ENCODE assay signal across 8 cellular contexts in the genomic region with DNA sequence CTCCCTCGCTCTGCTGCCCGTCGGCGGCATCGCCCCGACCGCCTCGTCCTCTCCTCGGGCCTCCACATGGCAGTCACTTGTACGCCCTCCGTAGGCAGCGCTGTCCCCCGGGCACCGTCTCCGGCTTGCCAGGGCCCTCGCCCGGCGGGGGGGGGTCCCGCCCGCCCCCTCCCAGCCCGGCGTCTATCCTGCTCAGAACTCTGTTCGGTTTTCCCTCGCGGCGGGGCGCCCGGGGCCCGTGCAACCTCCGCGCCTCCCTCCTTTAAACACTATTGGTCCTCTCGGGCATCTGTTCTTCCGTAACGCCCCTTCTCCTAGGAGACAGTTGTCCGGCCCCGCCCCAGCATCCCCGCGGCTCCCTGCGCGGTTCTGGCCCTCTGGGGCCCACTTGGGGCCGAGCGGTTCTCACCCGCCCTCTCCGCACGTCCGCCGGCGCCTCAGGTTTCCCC. TPM values are rescaled to one million over a fixed set of nuclear protein-coding genes. Genes with fewer than 3 reads are reported as not detected.
DNase-seq lines count a peak whose midpoint lies in the region; ATAC-seq and TF ChIP-seq lines count a peak whose summit lies in the region.

No MANE protein-coding gene starts in this region.

- H2AFZ ChIP-seq in osteoblast (ENCODE audit: low read length), result peak overlapping the region; percentile 85

- H3K79me2 ChIP-seq in osteoblast (ENCODE audit: insufficient read depth, low read length), result peaks cover 15% of the 10 kb centered on the region

- peaks cover 21% of the 10 kb centered on the region for H3K36me3 ChIP-seq in osteoblast (ENCODE audit: insufficient read depth, low read length)
- H3K36me3 ChIP-seq in thoracic aorta, result peaks cover 12% of the 10 kb centered on the region

- TF ChIP-seq CTCF in osteoblast (IDR thresholded peaks at IDR 0.05; ENCODE audit: extremely low read depth, low read depth, low read length), result no peak
- no peak for TF ChIP-seq CTCF in thoracic aorta (IDR thresholded peaks at IDR 0.05)

- in situ Hi-C loops in SK-MEL-5 (cut with HindIII; ENCODE audit: low pct_unique_long_range_greater_than_20kb, low sequenced_read_pairs), result no loop called here

- H3K27me3 ChIP-seq in osteoblast (ENCODE audit: insufficient read depth, low read length) (no peaks in the 10 kb centered on the region), thoracic aorta (replicated peaks; ENCODE audit: insufficient read depth) (no peaks in the 10 kb centered on the region)

- no peaks in the 10 kb centered on the region for H4K20me1 ChIP-seq in osteoblast (ENCODE audit: insufficient read depth, low read length)

- H3K27ac ChIP-seq in osteoblast (ENCODE audit: low read depth, low read length) (peak overlapping the region; percentile 74), thoracic aorta (peak overlapping the region; percentile 88 to 89)

- H3K4me2 ChIP-seq in osteoblast (ENCODE audit: insufficient read depth, low read length), result peak overlapping the region; percentile 95

- peaks cover 6% of the 10 kb centered on the region for H3K4me1 ChIP-seq in osteoblast (ENCODE audit: insufficient read depth, low read length)
- peaks cover 7 to 8% of the 10 kb centered on the region in 2 donors for H3K4me1 ChIP-seq in thoracic aorta (ENCODE audit: control insufficient read depth in 1 of 2, low read depth in 2 of 2)

- peak; percentile 84 for DNase-seq in EH (ENCODE audit: low read depth)
- DNase-seq in H4 (ENCODE audit: low spot score), result peak; percentile 68
- DNase-seq in LoVo (ENCODE audit: low spot score), result peak; percentile 59
- DNase-seq in SK-MEL-5 (ENCODE audit: low read depth, low spot score), result peak; percentile 73
- peak; percentile 74 for DNase-seq in activated naive CD4-positive, alpha-beta T cell treated with Interleukin-2 at 50 U/mL for 16 hours
- DNase-seq in globus pallidus (ENCODE audit: low spot score), result peak; percentile 55
- DNase-seq in osteoblast (ENCODE audit: insufficient read length, low spot score, missing footprints), result peak; percentile 98
- no peak for DNase-seq in thoracic aorta (ENCODE audit: low spot score)

- H3K9me3 ChIP-seq in osteoblast (ENCODE audit: low read depth, low read length) (no peaks in the 10 kb centered on the region), thoracic aorta (no peaks in the 10 kb centered on the region)

- H3K4me3 ChIP-seq in osteoblast (ENCODE audit: insufficient read depth, low read length) (peak overlapping the region; percentile 90), thoracic aorta (peak overlapping the region; percentile 95)

- peak; percentile 44 for ATAC-seq in thoracic aorta (ENCODE audit: insufficient number of reproducible peaks, low FRiP score, low read depth)

RNA-seq across cellular contexts. Expression of a gene that starts 0.8 kb away (rescaled TPM):
- total RNA-seq in H4 (2014; rRNA removed; shearing (Covaris generic)), result 28.6 and 30.2 TPM in 2 replicates
- total RNA-seq in SK-MEL-5 (2014; rRNA removed; shearing (Covaris generic)), result 33.1 and 37.7 TPM in 2 replicates
- 28.5 and 41.5 TPM in 2 replicates for polyA plus RNA-seq in SK-MEL-5 (2015; cell fraction: cytosol; rRNA removed)
- polyA plus RNA-seq in SK-MEL-5 (2015; cell fraction: nucleus; rRNA removed), result 183 and 237 TPM in 2 replicates
- total RNA-seq in osteoblast (25.9 and 26.4 TPM in 2 replicates), thoracic aorta (10 to 100 TPM; 22.5 to 36.5 TPM)

RNA-seq across cellular contexts. Expression of a gene that starts 36.0 kb away (rescaled TPM):
- 19.0 and 20.8 TPM in 2 replicates for total RNA-seq in H4 (2014; rRNA removed; shearing (Covaris generic))
- total RNA-seq in SK-MEL-5 (2014; rRNA removed; shearing (Covaris generic)), result 31.8 and 38.5 TPM in 2 replicates
- 83.7 and 101 TPM in 2 replicates for polyA plus RNA-seq in SK-MEL-5 (2015; cell fraction: cytosol; rRNA removed)
- polyA plus RNA-seq in SK-MEL-5 (2015; cell fraction: nucleus; rRNA removed), result 30.4 and 40.4 TPM in 2 replicates
- total RNA-seq in osteoblast, result 186 and 195 TPM in 2 replicates
- 100 to 1,000 TPM in 1 of 2 donors, 10 to 100 TPM in 1; 51.8 to 120 TPM for total RNA-seq in thoracic aorta

RNA-seq across cellular contexts. Expression of a gene that starts 47.9 kb away (rescaled TPM):
- total RNA-seq in H4 (2014; rRNA removed; shearing (Covaris generic)), result 30.3 and 35.5 TPM in 2 replicates
- 42.2 and 43.3 TPM in 2 replicates for total RNA-seq in SK-MEL-5 (2014; rRNA removed; shearing (Covaris generic))
- 31.2 and 40.8 TPM in 2 replicates for polyA plus RNA-seq in SK-MEL-5 (2015; cell fraction: cytosol; rRNA removed)
- polyA plus RNA-seq in SK-MEL-5 (2015; cell fraction: nucleus; rRNA removed), result 21.8 and 23.2 TPM in 2 replicates
- total RNA-seq in osteoblast (17.1 and 19.2 TPM in 2 replicates), thoracic aorta (10 to 100 TPM; 15.6 to 21.7 TPM)
